ENCODE assay signal across 8 cellular contexts in the genomic region with DNA sequence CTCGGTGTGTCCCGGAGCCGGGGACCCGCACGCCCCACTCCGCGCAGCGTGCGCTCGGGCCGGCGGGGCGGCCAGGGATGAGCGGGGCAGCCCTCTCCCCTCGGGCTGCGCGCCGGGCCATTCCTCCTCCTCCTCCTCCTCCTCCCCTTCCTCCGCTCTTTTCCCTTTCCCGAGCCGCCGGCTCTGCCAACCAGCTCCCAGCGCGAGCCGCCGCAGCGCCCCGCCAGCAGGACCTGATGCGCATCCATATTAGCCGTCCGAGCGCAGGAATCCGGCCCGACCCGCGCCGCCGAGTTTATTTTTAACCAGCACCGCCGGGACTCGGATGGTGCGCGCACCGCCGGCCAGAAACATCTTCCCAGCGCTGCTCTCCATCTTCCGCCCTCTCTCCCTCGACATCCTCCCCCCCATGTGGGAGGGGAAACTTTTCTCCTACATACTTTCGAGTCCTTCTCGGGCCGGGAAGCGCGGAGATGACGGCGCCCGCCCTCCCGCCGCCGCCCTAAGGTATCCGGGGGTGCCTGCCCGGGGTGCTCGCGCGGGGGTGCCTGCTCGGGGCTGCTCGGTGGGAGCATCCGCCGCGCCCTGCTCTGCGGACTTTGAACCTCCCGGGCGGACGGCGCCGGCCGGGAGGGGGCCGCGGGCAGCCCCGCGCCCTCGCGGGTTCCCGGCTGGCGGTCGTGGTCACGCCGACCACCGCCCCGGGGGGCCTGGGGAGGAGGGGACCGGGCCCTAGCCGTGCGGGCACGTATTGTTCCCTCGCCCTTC. TPM values are rescaled to one million over a fixed set of nuclear protein-coding genes. Genes with fewer than 3 reads are reported as not detected.
DNase-seq lines count a peak whose midpoint lies in the region; ATAC-seq and TF ChIP-seq lines count a peak whose summit lies in the region.

No MANE protein-coding gene starts in this region.

- H3K4me1 ChIP-seq in breast epithelium, result no peaks in the 10 kb centered on the region

- no peak for TF ChIP-seq CTCF in GM12865 (IDR thresholded peaks at IDR 0.05; ENCODE audit: insufficient read depth, low read depth, low read length, missing control alignments)
- no peak for TF ChIP-seq CTCF in breast epithelium (IDR thresholded peaks at IDR 0.05)

- H3K27ac ChIP-seq in breast epithelium, result peak overlapping the region; percentile 94 to 95

- peak; percentile 19 for TF ChIP-seq POLR2A in breast epithelium (IDR thresholded peaks at IDR 0.05)

- peak; percentile 1 for ATAC-seq in HG03139 (IDR thresholded peaks at IDR 0.05; ENCODE audit: unreplicated experiment)

- H3K27me3 ChIP-seq in breast epithelium, result no peaks in the 10 kb centered on the region

- no peaks in the 10 kb centered on the region for H3K36me3 ChIP-seq in breast epithelium

- DNase-seq in GM12865 (ENCODE audit: low read depth) (peak; percentile 37), T-helper 22 cell (ENCODE audit: low read depth) (peak; percentile 5), breast epithelium (ENCODE audit: low spot score in 2 of 2) (peak; percentile 35 to 62), iris pigment epithelial cell (ENCODE audit: low read depth) (peak; percentile 65), NCI-H187 treated with DMSO at 0.1 percent for 48 hours (lab: John Stamatoyannopoulos, UW) (no peak), inferior parietal cortex (ENCODE audit: extremely low spot score) (no peak)
- DNase-seq in stimulated activated CD4-positive, alpha-beta T cell treated with anti-CD3 and anti-CD28 coated beads, Interleukin-12 subunit alpha, Interleukin-12 subunit beta, amount 100 ng/mL, for 48 hours (ENCODE audit: low read depth in 2 of 3, low spot score in 1 of 3), result peak in 2 of 3 donors; percentile 23 to 35

- intact Hi-C loops in breast epithelium (cut with DNase I; ENCODE audit: low total_unique reads), result no loop called here

- H3K9me3 ChIP-seq in breast epithelium, result no peaks in the 10 kb centered on the region

- H3K4me3 ChIP-seq in GM12865 (ENCODE audit: low read depth, low read length) (peak overlapping the region; percentile 99), breast epithelium (peak overlapping the region; percentile 84 to 92 (median 85))

RNA-seq across cellular contexts. Expression of a gene that starts 0.6 kb away (rescaled TPM):
- total RNA-seq in breast epithelium, result 10 to 100 TPM; 36.0 to 39.8 (median 39.7) TPM

Comparison
In these comparisons a context has a peak if more than half of its experiments do, and no peak if none do; other contexts are left out.
1. DNase-seq: peak in GM12865 (single experiment), T-helper 22 cell (single experiment), breast epithelium (2 of 2), iris pigment epithelial cell (single experiment) and stimulated activated CD4-positive, alpha-beta T cell treated with anti-CD3 and anti-CD28 coated beads, Interleukin-12 subunit alpha, Interleukin-12 subunit beta, amount 100 ng/mL, for 48 hours (2 of 3); none in NCI-H187 treated with DMSO at 0.1 percent for 48 hours (single experiment) and inferior parietal cortex (single experiment).